ENCODE assay signal across 11 cellular contexts in genomic region chr20:19706463-19706862, GRCh38. TPM values are rescaled to one million over a fixed set of nuclear protein-coding genes. Genes with fewer than 3 reads are reported as not detected.
A peak's percentile ranks its signal among the peaks of the same experiment; 100 is the strongest.
DNase-seq lines count a peak whose midpoint lies in the region; ATAC-seq and TF ChIP-seq lines count a peak whose summit lies in the region.
"Had no signal": no experiment of that assay in that cellular context is flagged by ENCODE, and none has a peak within 500 bp of the region (broad histone marks: within the 10 kb centered on the region; RNA-seq: fewer than 3 reads in every experiment).

No MANE protein-coding gene starts in this region.

- ATAC-seq in GM18508 (IDR thresholded peaks at IDR 0.05; ENCODE audit: insufficient read depth, unreplicated experiment), result peak; percentile 76
- ATAC-seq in GM21447 (IDR thresholded peaks at IDR 0.05; ENCODE audit: unreplicated experiment), result peak; percentile 76
- ATAC-seq in HG03442 (IDR thresholded peaks at IDR 0.05; ENCODE audit: unreplicated experiment), result peak; percentile 52
- peak; percentile 31 for ATAC-seq in effector memory CD8-positive, alpha-beta T cell (replicated peaks)
- no peak for ATAC-seq in GM21825 (IDR thresholded peaks at IDR 0.05; ENCODE audit: unreplicated experiment)

- H3K4me1 Mint-ChIP-seq in effector memory CD8-positive, alpha-beta T cell (ENCODE audit: low read depth in 2 of 2), result no peaks in the 10 kb centered on the region
- no peaks in the 10 kb centered on the region for H3K4me1 Mint-ChIP-seq in T-helper 2 cell treated with Interferon-gamma antibody and Interleukin-4, amounts not matched to agents 5 μg/mL and 100 μg/mL, for 36 hours (ENCODE audit: low read depth)
- peaks cover 16% of the 10 kb centered on the region for H3K4me1 Mint-ChIP-seq in chondrocyte (ENCODE audit: low read depth)

- H3K9me3 Mint-ChIP-seq in effector memory CD8-positive, alpha-beta T cell, result peaks cover 0 to 6% of the 10 kb centered on the region in 2 donors
- H3K9me3 Mint-ChIP-seq in T-helper 2 cell treated with Interferon-gamma antibody and Interleukin-4, amounts not matched to agents 5 μg/mL and 100 μg/mL, for 36 hours, result peaks cover 9% of the 10 kb centered on the region
- peaks cover 14% of the 10 kb centered on the region for H3K9me3 Mint-ChIP-seq in chondrocyte (ENCODE audit: low read depth)

- TF ChIP-seq CTCF in chondrocyte (IDR thresholded peaks at IDR 0.05), result no peak

- no peak for DNase-seq in effector memory CD8-positive, alpha-beta T cell
- no peak for DNase-seq in T-helper 2 cell treated with Interferon-gamma antibody and Interleukin-4, amounts not matched to agents 5 μg/mL and 100 μg/mL, for 36 hours (ENCODE audit: low spot score)
- DNase-seq in chondrocyte (ENCODE audit: low spot score), result no peak
- DNase-seq in NCI-H2107 (lab: John Stamatoyannopoulos, UW), result no peak
- DNase-seq: activated T-cell treated with anti-CD3 and anti-CD28 coated beads, Interleukin-2, amount 50 U/mL, for 24 hours; HCEC 1CT; NCI-H2081 treated with DMSO at 0.1 percent for 48 hours had no signal

- H3K27ac Mint-ChIP-seq in effector memory CD8-positive, alpha-beta T cell, result no peak overlapping the region
- no peak overlapping the region for H3K27ac Mint-ChIP-seq in T-helper 2 cell treated with Interferon-gamma antibody and Interleukin-4, amounts not matched to agents 5 μg/mL and 100 μg/mL, for 36 hours
- H3K27ac Mint-ChIP-seq in chondrocyte (ENCODE audit: unreplicated experiment), result no peak overlapping the region
- H3K27ac Mint-ChIP-seq: activated T-cell treated with anti-CD3 and anti-CD28 coated beads, Interleukin-2, amount 50 U/mL, for 24 hours had no signal

- no peak overlapping the region for H3K4me3 Mint-ChIP-seq in effector memory CD8-positive, alpha-beta T cell
- no peak overlapping the region for H3K4me3 Mint-ChIP-seq in T-helper 2 cell treated with Interferon-gamma antibody and Interleukin-4, amounts not matched to agents 5 μg/mL and 100 μg/mL, for 36 hours
- no peak overlapping the region for H3K4me3 Mint-ChIP-seq in chondrocyte (ENCODE audit: unreplicated experiment)
- H3K4me3 Mint-ChIP-seq: activated T-cell treated with anti-CD3 and anti-CD28 coated beads, Interleukin-2, amount 50 U/mL, for 24 hours had no signal

- H3K27me3 Mint-ChIP-seq in effector memory CD8-positive, alpha-beta T cell, result peaks cover 0 to 6% of the 10 kb centered on the region in 2 donors
- no peaks in the 10 kb centered on the region for H3K27me3 Mint-ChIP-seq in T-helper 2 cell treated with Interferon-gamma antibody and Interleukin-4, amounts not matched to agents 5 μg/mL and 100 μg/mL, for 36 hours (ENCODE audit: low read depth)
- no peaks in the 10 kb centered on the region for H3K27me3 Mint-ChIP-seq in chondrocyte (ENCODE audit: low read depth)

- no peaks in the 10 kb centered on the region for H3K36me3 Mint-ChIP-seq in effector memory CD8-positive, alpha-beta T cell (ENCODE audit: insufficient read depth)
- H3K36me3 Mint-ChIP-seq in T-helper 2 cell treated with Interferon-gamma antibody and Interleukin-4, amounts not matched to agents 5 μg/mL and 100 μg/mL, for 36 hours (ENCODE audit: low read depth), result no peaks in the 10 kb centered on the region
- H3K36me3 Mint-ChIP-seq in chondrocyte (ENCODE audit: low read depth), result peaks cover 2% of the 10 kb centered on the region

RNA-seq across cellular contexts. Expression of gene RIN2, which starts 51.6 kb away (rescaled TPM):
- 24.4 to 45.7 TPM (median 27.8 TPM) in 3 replicates for total RNA-seq in chondrocyte
